20 cellular contexts compared by ENCODE assay signal in genomic region chr1:116230712-116231111, GRCh38.
A peak's percentile ranks its signal among the peaks of the same experiment; 100 is the strongest.
DNase-seq lines count a peak whose midpoint lies in the region; ATAC-seq and FAIRE-seq lines count a peak whose summit lies in the region.
"Had no signal": no experiment of that assay in that cellular context is flagged by ENCODE, and none has a peak within 500 bp of the region (broad histone marks: within the 10 kb centered on the region; RNA-seq: fewer than 3 reads in every experiment).

No MANE protein-coding gene starts in this region.

- peaks cover 5 to 31% (median 19%) of the 10 kb centered on the region in 4 donors for H3K4me1 Mint-ChIP-seq in CD4-positive, CD25-positive, alpha-beta regulatory T cell

- H3K36me3 ChIP-seq in CD4-positive, CD25-positive, alpha-beta regulatory T cell (ENCODE audit: control insufficient read depth, insufficient read depth, low read length): no peaks in the 10 kb centered on the region
- H3K36me3 ChIP-seq in H7 (replicated peaks; ENCODE audit: control insufficient read depth, insufficient read depth, low read length): no peaks in the 10 kb centered on the region
- H3K36me3 ChIP-seq: MG63 had no signal

- peak overlapping the region; percentile 2 to 70 (median 11) for H3K27ac Mint-ChIP-seq in CD4-positive, CD25-positive, alpha-beta regulatory T cell
- H3K27ac Mint-ChIP-seq: T-helper 2 cell treated with Interferon-gamma antibody and Interleukin-4, amounts not matched to agents 5 μg/mL and 100 μg/mL, for 36 hours had no signal

- peak in 1 of 3 donors; percentile 7 for DNase-seq in CD4-positive, CD25-positive, alpha-beta regulatory T cell
- peak; percentile 20 for DNase-seq in H7
- DNase-seq in RPMI8226: peak; percentile 14
- peak; percentile 5 for DNase-seq in iPS DF 4.7 (ENCODE audit: extremely low read depth, low spot score)
- no peak for DNase-seq in NCI-H226
- no peak for DNase-seq in NCI-H187 treated with DMSO at 0.1 percent for 48 hours (lab: John Stamatoyannopoulos, UW)
- DNase-seq in GM19239 (ENCODE audit: insufficient read length, low spot score): no peak
- DNase-seq: DMS79 treated with DMSO at 0.1 percent for 48 hours, GOT3, MG63, NCI-H1417, NCI-H1930, PC-3, SHP77 treated with DMSO at 0.1 percent for 48 hours had no signal

- peaks cover 0 to 2% (median 0%) of the 10 kb centered on the region in 7 donors for H3K9me3 Mint-ChIP-seq in CD4-positive, CD25-positive, alpha-beta regulatory T cell
- H3K9me3 Mint-ChIP-seq: T-helper 2 cell treated with Interferon-gamma antibody and Interleukin-4, amounts not matched to agents 5 μg/mL and 100 μg/mL, for 36 hours had no signal

- no peaks in the 10 kb centered on the region for H3K9me3 ChIP-seq in CD4-positive, CD25-positive, alpha-beta regulatory T cell (ENCODE audit: control insufficient read depth in 2 of 2, low read length in 2 of 2)
- H3K9me3 ChIP-seq: MG63 had no signal

- no peak for ATAC-seq in CD4-positive, CD25-positive, alpha-beta regulatory T cell (ENCODE audit: low read depth in 2 of 2)
- ATAC-seq: GM12878, PC-3 had no signal

- H3K27ac ChIP-seq in CD4-positive, CD25-positive, alpha-beta regulatory T cell (ENCODE audit: insufficient read depth, low read length, poor library complexity, severe bottlenecking): no peak overlapping the region
- H3K27ac ChIP-seq: C4-2B, RWPE1, SK-N-MC had no signal

- H3K4me1 ChIP-seq in CD4-positive, CD25-positive, alpha-beta regulatory T cell (ENCODE audit: control insufficient read depth, insufficient read depth, low read length, poor library complexity, severe bottlenecking): peaks cover 11% of the 10 kb centered on the region

- no peak overlapping the region for H3K4me3 ChIP-seq in CD4-positive, CD25-positive, alpha-beta regulatory T cell (ENCODE audit: low read depth, low read length)
- no peak overlapping the region for H3K4me3 ChIP-seq in H7 (ENCODE audit: insufficient read depth, low read depth, low read length)
- H3K4me3 ChIP-seq: GM12878, MG63, SK-N-MC had no signal

- no peaks in the 10 kb centered on the region for H3K27me3 ChIP-seq in CD4-positive, CD25-positive, alpha-beta regulatory T cell (ENCODE audit: control insufficient read depth, insufficient read depth, low read length)
- H3K27me3 ChIP-seq in H7 (ENCODE audit: control insufficient read depth, insufficient read depth, low read length): no peaks in the 10 kb centered on the region
- H3K27me3 ChIP-seq: MG63 had no signal

- no peaks in the 10 kb centered on the region for H3K36me3 Mint-ChIP-seq in CD4-positive, CD25-positive, alpha-beta regulatory T cell

- FAIRE-seq in GM19239 (lab: Jason Lieb, UNC): no peak
- FAIRE-seq: A204.1, GM12878 had no signal

- peak overlapping the region in 1 of 4 donors; percentile 33 for H3K4me3 Mint-ChIP-seq in CD4-positive, CD25-positive, alpha-beta regulatory T cell
- H3K4me3 Mint-ChIP-seq: T-helper 2 cell treated with Interferon-gamma antibody and Interleukin-4, amounts not matched to agents 5 μg/mL and 100 μg/mL, for 36 hours had no signal

- no peaks in the 10 kb centered on the region for H3K27me3 Mint-ChIP-seq in CD4-positive, CD25-positive, alpha-beta regulatory T cell

Comparison
In these comparisons a context has a peak if more than half of its experiments do, and no peak if none do; other contexts are left out.
1. DNase-seq: peak in H7 (single experiment), RPMI8226 (single experiment) and iPS DF 4.7 (single experiment); none in NCI-H226 (single experiment), NCI-H187 treated with DMSO at 0.1 percent for 48 hours (single experiment) and GM19239 (single experiment).